Comparison of ENCODE assay signal across 8 cellular contexts in the genomic region with DNA sequence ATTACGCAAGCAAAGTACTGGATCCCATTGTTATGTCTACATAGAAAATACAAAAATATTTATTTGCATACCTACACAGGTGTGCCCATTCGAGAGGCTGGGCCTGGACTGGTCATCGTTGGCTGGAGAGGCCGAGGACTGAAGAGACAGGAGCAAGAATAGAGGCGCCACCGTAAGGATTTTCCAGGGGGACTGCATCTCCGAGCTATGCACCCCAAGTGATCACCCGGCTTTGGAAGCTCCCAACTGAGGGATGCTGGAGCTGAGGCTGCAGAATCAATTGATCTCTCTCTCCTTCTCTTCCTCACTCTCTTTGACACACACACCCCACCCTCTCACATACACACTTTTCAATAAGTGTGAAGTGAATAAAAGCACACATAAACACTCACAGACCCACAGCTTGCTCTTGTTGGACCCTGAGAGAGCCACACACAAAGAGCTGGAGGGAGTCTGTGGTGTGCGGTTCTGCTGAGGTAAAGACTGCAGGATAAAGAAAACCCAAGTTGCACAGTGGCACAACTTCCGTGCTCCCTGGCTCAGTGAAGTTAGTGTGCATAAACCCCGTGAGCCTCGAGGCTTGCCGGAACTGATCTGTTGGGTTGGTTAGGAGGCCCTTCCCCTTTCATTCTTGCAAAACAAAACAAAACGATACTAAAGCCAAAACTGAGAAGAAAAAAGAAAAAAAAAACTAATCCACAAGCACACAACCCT. TPM values are rescaled to one million over a fixed set of nuclear protein-coding genes. Genes with fewer than 3 reads are reported as not detected.
DNase-seq lines count a peak whose midpoint lies in the region; ATAC-seq, FAIRE-seq and TF ChIP-seq lines count a peak whose summit lies in the region.

A gene with protein sequence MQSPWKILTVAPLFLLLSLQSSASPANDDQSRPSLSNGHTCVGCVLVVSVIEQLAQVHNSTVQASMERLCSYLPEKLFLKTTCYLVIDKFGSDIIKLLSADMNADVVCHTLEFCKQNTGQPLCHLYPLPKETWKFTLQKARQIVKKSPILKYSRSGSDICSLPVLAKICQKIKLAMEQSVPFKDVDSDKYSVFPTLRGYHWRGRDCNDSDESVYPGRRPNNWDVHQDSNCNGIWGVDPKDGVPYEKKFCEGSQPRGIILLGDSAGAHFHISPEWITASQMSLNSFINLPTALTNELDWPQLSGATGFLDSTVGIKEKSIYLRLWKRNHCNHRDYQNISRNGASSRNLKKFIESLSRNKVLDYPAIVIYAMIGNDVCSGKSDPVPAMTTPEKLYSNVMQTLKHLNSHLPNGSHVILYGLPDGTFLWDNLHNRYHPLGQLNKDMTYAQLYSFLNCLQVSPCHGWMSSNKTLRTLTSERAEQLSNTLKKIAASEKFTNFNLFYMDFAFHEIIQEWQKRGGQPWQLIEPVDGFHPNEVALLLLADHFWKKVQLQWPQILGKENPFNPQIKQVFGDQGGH (minus strand): TSS at position 544 of the 714 bp plus-strand sequence. CDS start 346 bp downstream, at position 198.

- H3K36me3 ChIP-seq in pancreas, result no peaks in the 10 kb centered on the region
- no peaks in the 10 kb centered on the region for H3K36me3 ChIP-seq in upper lobe of left lung

- H3K4me1 Mint-ChIP-seq in T-helper 1 cell treated with Interleukin-12 subunit alpha and Interleukin-12 subunit beta and Interleukin-4 antibody, amounts not matched to agents 30 μg/mL and 1 μg/mL, for 36 hours (ENCODE audit: low read depth), result peaks cover 75% of the 10 kb centered on the region

- TF ChIP-seq POLR2A in upper lobe of left lung (IDR thresholded peaks at IDR 0.05), result peak in 1 of 4 donors; percentile 68

- H3K9me3 Mint-ChIP-seq in T-helper 1 cell treated with Interleukin-12 subunit alpha and Interleukin-12 subunit beta and Interleukin-4 antibody, amounts not matched to agents 30 μg/mL and 1 μg/mL, for 36 hours, result peaks cover 6% of the 10 kb centered on the region

- intact Hi-C loops in pancreas (cut with DNase I), result no loop called here

- no peak for FAIRE-seq in pancreas (lab: Jason Lieb, UNC)

- H3K27ac Mint-ChIP-seq in T-helper 1 cell treated with Interleukin-12 subunit alpha and Interleukin-12 subunit beta and Interleukin-4 antibody, amounts not matched to agents 30 μg/mL and 1 μg/mL, for 36 hours, result peak within 1 kb of the TSS; percentile 92

- ATAC-seq in GM18508 (IDR thresholded peaks at IDR 0.05; ENCODE audit: insufficient read depth, unreplicated experiment) (peak; percentile 77), HG02943 (IDR thresholded peaks at IDR 0.05; ENCODE audit: low read depth, unreplicated experiment) (peak; percentile 86), pancreas (peak in 3 of 4 donors; percentile 51 to 80 (median 77)), upper lobe of left lung (ENCODE audit: low FRiP score in 2 of 2) (peak; percentile 80 to 87)

- TF ChIP-seq CTCF in pancreas (IDR thresholded peaks at IDR 0.05), result no peak
- no peak for TF ChIP-seq CTCF in upper lobe of left lung (IDR thresholded peaks at IDR 0.05)

- peaks cover 5% of the 10 kb centered on the region for H3K27me3 Mint-ChIP-seq in T-helper 1 cell treated with Interleukin-12 subunit alpha and Interleukin-12 subunit beta and Interleukin-4 antibody, amounts not matched to agents 30 μg/mL and 1 μg/mL, for 36 hours (ENCODE audit: low read depth)

- H3K9me3 ChIP-seq in pancreas (no peaks in the 10 kb centered on the region), upper lobe of left lung (no peaks in the 10 kb centered on the region)

- H3K4me3 ChIP-seq in pancreas (peak within 1 kb of the TSS in 1 of 4 donors; percentile 26), upper lobe of left lung (peak within 1 kb of the TSS in 3 of 4 donors; percentile 20 to 48 (median 41))

- H3K4me1 ChIP-seq in pancreas, result peaks cover 0 to 6% (median 0%) of the 10 kb centered on the region in 3 donors
- H3K4me1 ChIP-seq in upper lobe of left lung, result peaks cover 3 to 16% (median 12%) of the 10 kb centered on the region in 4 donors

- H3K27ac ChIP-seq in pancreas (no peak within 1 kb of the TSS), upper lobe of left lung (peak within 1 kb of the TSS; percentile 58 to 81 (median 66))

- peak; percentile 13 for DNase-seq in activated naive CD8-positive, alpha-beta T cell treated with anti-CD3 and anti-CD28 coated beads, Interleukin-2, amount 50 U/mL, for 16 hours (ENCODE audit: low read depth, low spot score)
- DNase-seq in pancreas (peak in 1 of 6 donors; percentile 47), upper lobe of left lung (peak in 1 of 2 donors; percentile 90), DMS153 (lab: John Stamatoyannopoulos, UW) (no peak), NCI-H187 (lab: John Stamatoyannopoulos, UW) (no peak)

- WGBS in pancreas, 2 donors, result 73 to 85% methylated on average over 14 of the region's 14 CpGs
- 58% methylated on average over 14 of the region's 14 CpGs for WGBS in upper lobe of left lung, 2 donors

- no peaks in the 10 kb centered on the region for H3K27me3 ChIP-seq in pancreas
- H3K27me3 ChIP-seq in upper lobe of left lung, result no peaks in the 10 kb centered on the region

- peaks cover 18% of the 10 kb centered on the region for H3K36me3 Mint-ChIP-seq in T-helper 1 cell treated with Interleukin-12 subunit alpha and Interleukin-12 subunit beta and Interleukin-4 antibody, amounts not matched to agents 30 μg/mL and 1 μg/mL, for 36 hours (ENCODE audit: low read depth)

- TF ChIP-seq EP300 in upper lobe of left lung (IDR thresholded peaks at IDR 0.05), result no peak

- H3K4me3 Mint-ChIP-seq in T-helper 1 cell treated with Interleukin-12 subunit alpha and Interleukin-12 subunit beta and Interleukin-4 antibody, amounts not matched to agents 30 μg/mL and 1 μg/mL, for 36 hours, result peak within 1 kb of the TSS; percentile 87

RNA-seq across cellular contexts. Expression of the gene that starts here (rescaled TPM):
- total RNA-seq in pancreas (1 to 10 TPM in 5 of 6 donors, under 1 TPM in 1; 0.79 to 9.0 (median 1.7) TPM), upper lobe of left lung (10 to 100 TPM; 18.5 to 36.8 (median 25.7) TPM)
- polyA plus RNA-seq in pancreas, result 1 to 10 TPM; 2.0 to 2.6 TPM

Comparison
In these comparisons a context has a peak if more than half of its experiments do, and no peak if none do; other contexts are left out.
1. H3K27ac ChIP-seq: peak in upper lobe of left lung (4 of 4); none in pancreas (0 of 4).
2. Peak in every context shown above with its lines, with median percentiles within 50 percentile points of each other: ATAC-seq.